ENCODE assay signal across 10 cellular contexts in the genomic region with DNA sequence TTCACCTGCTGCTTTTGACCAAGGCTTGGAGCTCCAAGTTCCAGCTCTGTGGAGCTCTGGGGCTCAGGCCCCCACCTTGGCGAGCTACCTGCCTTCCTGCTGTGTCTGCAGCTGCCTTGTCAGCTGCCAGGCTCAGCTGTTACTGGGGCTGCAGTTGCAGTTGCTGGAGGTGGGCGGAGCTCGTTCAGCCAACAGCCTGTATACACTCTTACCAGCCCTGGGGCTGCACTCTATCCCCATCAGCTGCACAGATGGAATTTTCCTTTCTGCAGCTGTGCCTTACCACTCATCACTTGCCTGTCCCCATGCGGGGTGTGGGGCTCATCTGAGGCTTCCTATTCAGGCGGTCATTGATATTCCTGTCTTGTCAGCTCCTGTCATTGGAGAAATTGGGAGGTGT. TPM values are rescaled to one million over a fixed set of nuclear protein-coding genes. Genes with fewer than 3 reads are reported as not detected.
A peak's percentile ranks its signal among the peaks of the same experiment; 100 is the strongest.
DNase-seq lines count a peak whose midpoint lies in the region; ATAC-seq and TF ChIP-seq lines count a peak whose summit lies in the region.
"Had no signal": no experiment of that assay in that cellular context is flagged by ENCODE, and none has a peak within 500 bp of the region (broad histone marks: within the 10 kb centered on the region; RNA-seq: fewer than 3 reads in every experiment).

No MANE protein-coding gene starts in this region.

- H2AFZ ChIP-seq in neural progenitor cell (replicated peaks) = peak overlapping the region; percentile 85

- no peaks in the 10 kb centered on the region for H3K27me3 Mint-ChIP-seq in neural progenitor cell (ENCODE audit: insufficient read depth, low read depth)

- no peak overlapping the region for H3K4me2 ChIP-seq in neural progenitor cell

- no peaks in the 10 kb centered on the region; the same call in 1 of the 2 replicates for H3K9me3 ChIP-seq in SJCRH30 (replicated peaks)
- no peaks in the 10 kb centered on the region for H3K9me3 ChIP-seq in neural progenitor cell (ENCODE audit: low read depth)
- H3K9me3 ChIP-seq in psoas muscle = no peaks in the 10 kb centered on the region

- 3 to 11% (median 7%) methylated on average over 5 of the region's 5 CpGs for WGBS in psoas muscle, 3 donors

- H3K27ac Mint-ChIP-seq in neural progenitor cell = no peak overlapping the region
- H3K27ac Mint-ChIP-seq: activated CD4-positive, alpha-beta T cell treated with anti-CD3 and anti-CD28 coated beads, Interleukin-2, amount 10 ng/mL, durations not matched to agents 7 days and 5 days had no signal

- H3K27me3 ChIP-seq in SJCRH30 = no peaks in the 10 kb centered on the region
- H3K27me3 ChIP-seq in neural progenitor cell = peaks cover 3% of the 10 kb centered on the region
- peaks cover 0 to 32% (median 6%) of the 10 kb centered on the region in 3 donors for H3K27me3 ChIP-seq in psoas muscle (ENCODE audit: insufficient read depth in 3 of 3, low read length in 2 of 3)

- H3K36me3 ChIP-seq in SJCRH30 (no peaks in the 10 kb centered on the region), neural progenitor cell (no peaks in the 10 kb centered on the region), psoas muscle (ENCODE audit: insufficient read depth in 1 of 2, low read depth in 1 of 2) (no peaks in the 10 kb centered on the region)

- no peaks in the 10 kb centered on the region for H3K36me3 Mint-ChIP-seq in neural progenitor cell

- H3K4me1 Mint-ChIP-seq in neural progenitor cell = no peaks in the 10 kb centered on the region
- H3K4me1 Mint-ChIP-seq: activated CD4-positive, alpha-beta T cell treated with anti-CD3 and anti-CD28 coated beads, Interleukin-2, amount 10 ng/mL, durations not matched to agents 7 days and 5 days had no signal

- H3K27ac ChIP-seq in SJCRH30 (no peak overlapping the region), neural progenitor cell (no peak overlapping the region), psoas muscle (no peak overlapping the region)

- no peak overlapping the region for H3K4me3 ChIP-seq in SJCRH30
- H3K4me3 ChIP-seq in neural progenitor cell = no peak overlapping the region
- no peak overlapping the region for H3K4me3 ChIP-seq in psoas muscle

- TF ChIP-seq CTCF in neural progenitor cell (IDR thresholded peaks at IDR 0.05) (no peak), psoas muscle (IDR thresholded peaks at IDR 0.05) (no peak)

- no peak for ATAC-seq in GM21825 (IDR thresholded peaks at IDR 0.05; ENCODE audit: unreplicated experiment)
- ATAC-seq in psoas muscle = no peak

- intact Hi-C loops in psoas muscle (cut with DNase I) = no loop called here

- no peak overlapping the region for H3K4me3 Mint-ChIP-seq in neural progenitor cell
- H3K4me3 Mint-ChIP-seq: activated CD4-positive, alpha-beta T cell treated with anti-CD3 and anti-CD28 coated beads, Interleukin-2, amount 10 ng/mL, durations not matched to agents 7 days and 5 days had no signal

- peaks cover 14% of the 10 kb centered on the region for H3K4me1 ChIP-seq in SJCRH30
- no peaks in the 10 kb centered on the region for H3K4me1 ChIP-seq in neural progenitor cell
- H3K4me1 ChIP-seq in psoas muscle = no peaks in the 10 kb centered on the region

- no peaks in the 10 kb centered on the region for H3K9me3 Mint-ChIP-seq in neural progenitor cell
- H3K9me3 Mint-ChIP-seq: activated CD4-positive, alpha-beta T cell treated with anti-CD3 and anti-CD28 coated beads, Interleukin-2, amount 10 ng/mL, durations not matched to agents 7 days and 5 days had no signal

- H4K20me1 ChIP-seq in neural progenitor cell (ENCODE audit: low read depth) = no peaks in the 10 kb centered on the region

- no peaks in the 10 kb centered on the region for H3K79me2 ChIP-seq in neural progenitor cell (ENCODE audit: low read depth)

- H3F3A ChIP-seq in neural progenitor cell (ENCODE audit: low read depth) = no peaks in the 10 kb centered on the region

- H3K9ac ChIP-seq in neural progenitor cell = no peak overlapping the region

- DNase-seq in NCI-H187 (lab: John Stamatoyannopoulos, UW) = peak; percentile 1 to 3
- DNase-seq in NCI-H187 treated with DMSO at 0.1 percent for 48 hours (lab: John Stamatoyannopoulos, UW) = no peak
- DNase-seq in NCI-H2196 (lab: John Stamatoyannopoulos, UW; ENCODE audit: unreplicated experiment) = peak; percentile 34
- peak; percentile 87 to 91 for DNase-seq in SJCRH30
- peak; percentile 65 for DNase-seq in neural progenitor cell (ENCODE audit: low spot score)
- DNase-seq in NK-92 treated with Interleukin-12 subunit alpha and Interleukin-12 subunit beta, amount 100 ng/mL, for 24 hours (lab: John Stamatoyannopoulos, UW) = no peak
- no peak for DNase-seq in psoas muscle
- DNase-seq: activated CD4-positive, alpha-beta T cell treated with anti-CD3 and anti-CD28 coated beads, Interleukin-2, amount 10 ng/mL, durations not matched to agents 7 days and 5 days; T-helper 1 cell had no signal

RNA-seq across cellular contexts. Expression of gene SYN2, which starts 9.1 kb away (rescaled TPM):
- total RNA-seq in SJCRH30 (2014; rRNA removed; shearing (Covaris generic)) = not detected in 2 replicates
- total RNA-seq in neural progenitor cell (ENCODE audit: low replicate concordance) (0.84 and 3.1 TPM in 2 replicates), psoas muscle (1 to 10 TPM in 3 of 4 donors, under 1 TPM in 1; 0.22 to 4.0 (median 1.3) TPM)
- polyA plus RNA-seq in psoas muscle = 1 to 10 TPM in 1 of 3 donors, under 1 TPM in 2; 0.74 to 1.8 (median 0.96) TPM
- total RNA-seq: activated CD4-positive, alpha-beta T cell treated with anti-CD3 and anti-CD28 coated beads, Interleukin-2, amount 10 ng/mL, durations not matched to agents 7 days and 5 days had no signal

Comparison
In these comparisons a context has a peak if more than half of its experiments do, and no peak if none do; other contexts are left out.
1. DNase-seq: peak in NCI-H187 (2 of 2), NCI-H2196 (single experiment), SJCRH30 (2 of 2) and neural progenitor cell (single experiment); none in NCI-H187 treated with DMSO at 0.1 percent for 48 hours (single experiment), NK-92 treated with Interleukin-12 subunit alpha and Interleukin-12 subunit beta, amount 100 ng/mL, for 24 hours (single experiment) and psoas muscle (0 of 2).